ENCODE assay signal across 21 cellular contexts in the genomic region with DNA sequence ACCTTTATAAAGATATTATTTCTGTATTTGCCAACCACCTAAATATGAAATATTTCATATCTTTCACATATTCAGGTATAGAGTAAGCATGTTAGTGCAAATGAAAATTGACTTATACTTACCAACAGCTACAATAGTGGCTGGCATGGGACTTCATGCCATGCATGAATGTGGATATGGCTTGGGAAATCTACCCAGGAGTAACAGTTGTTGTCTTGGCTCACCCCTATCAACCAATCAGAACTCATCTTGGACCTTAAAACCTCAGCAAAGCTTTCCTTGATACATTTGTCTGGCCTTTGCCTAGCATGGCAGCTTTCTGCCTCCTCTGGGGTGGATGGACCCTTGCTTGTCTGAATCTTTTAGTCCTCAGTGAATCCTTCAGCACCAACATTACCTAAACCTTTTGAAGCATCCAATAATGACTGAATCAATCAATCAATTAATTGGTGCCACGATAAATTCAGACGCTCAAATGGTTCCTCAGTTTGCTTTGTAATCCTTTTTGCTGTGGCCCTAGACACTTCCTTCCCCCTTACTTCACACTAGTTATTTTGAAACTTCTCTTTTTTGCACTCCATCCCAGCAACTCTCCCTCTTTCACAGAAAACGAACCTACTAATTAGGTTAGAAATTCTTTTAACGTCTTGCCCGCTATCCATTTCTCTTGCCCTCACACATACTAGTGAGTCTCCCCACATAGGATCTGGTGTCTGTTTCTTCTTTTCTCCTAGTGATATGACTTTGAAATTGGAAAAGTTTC.
"Had no signal": no experiment of that assay in that cellular context is flagged by ENCODE, and none has a peak within 500 bp of the region (broad histone marks: within the 10 kb centered on the region; RNA-seq: fewer than 3 reads in every experiment).

No MANE protein-coding gene starts in this region.

- H3K27me3 ChIP-seq: breast epithelium, neural progenitor cell, ovary, tibial artery, uterus had no signal

- H3K4me3 Mint-ChIP-seq: activated CD4-positive, alpha-beta T cell treated with anti-CD3 and anti-CD28 coated beads, Interleukin-2, amount 10 ng/mL, durations not matched to agents 24 days and 14 days; activated CD8-positive, alpha-beta T cell treated with anti-CD3 and anti-CD28 coated beads, Interleukin-2, amount 10 ng/mL, durations not matched to agents 7 days and 5 days; activated naive CD8-positive, alpha-beta T cell treated with anti-CD3 and anti-CD28 coated beads, Interleukin-2, amount 50 U/mL, for 24 hours; neural progenitor cell; stimulated activated effector memory CD8-positive, alpha-beta T cell treated with anti-CD3 and anti-CD28 coated beads, Interleukin-12 subunit alpha, Interleukin-12 subunit beta, amount 100 ng/mL, for 72 hours had no signal

- H3K4me3 ChIP-seq: breast epithelium, neural progenitor cell, ovary, tibial artery, uterus had no signal

- H3K4me1 ChIP-seq: breast epithelium, neural progenitor cell, tibial artery, uterus had no signal

- H3K9me3 Mint-ChIP-seq: activated CD4-positive, alpha-beta T cell treated with anti-CD3 and anti-CD28 coated beads, Interleukin-2, amount 10 ng/mL, durations not matched to agents 24 days and 14 days had no signal

- ATAC-seq: activated CD8-positive, alpha-beta T cell treated with anti-CD3 and anti-CD28 coated beads, Interleukin-2, amount 10 ng/mL, durations not matched to agents 7 days and 5 days; activated naive CD8-positive, alpha-beta T cell treated with anti-CD3 and anti-CD28 coated beads, Interleukin-2, amount 50 U/mL, for 24 hours; left ventricle myocardium superior; stimulated activated effector memory CD8-positive, alpha-beta T cell treated with anti-CD3 and anti-CD28 coated beads, Interleukin-12 subunit alpha, Interleukin-12 subunit beta, amount 100 ng/mL, for 72 hours had no signal

- H3K27ac Mint-ChIP-seq: activated CD4-positive, alpha-beta T cell treated with anti-CD3 and anti-CD28 coated beads, Interleukin-2, amount 10 ng/mL, durations not matched to agents 24 days and 14 days; activated CD8-positive, alpha-beta T cell treated with anti-CD3 and anti-CD28 coated beads, Interleukin-2, amount 10 ng/mL, durations not matched to agents 7 days and 5 days; activated naive CD8-positive, alpha-beta T cell treated with anti-CD3 and anti-CD28 coated beads, Interleukin-2, amount 50 U/mL, for 24 hours; neural progenitor cell; stimulated activated effector memory CD8-positive, alpha-beta T cell treated with anti-CD3 and anti-CD28 coated beads, Interleukin-12 subunit alpha, Interleukin-12 subunit beta, amount 100 ng/mL, for 72 hours had no signal

- H3K36me3 Mint-ChIP-seq: stimulated activated effector memory CD8-positive, alpha-beta T cell treated with anti-CD3 and anti-CD28 coated beads, Interleukin-12 subunit alpha, Interleukin-12 subunit beta, amount 100 ng/mL, for 72 hours had no signal

- H3K27ac ChIP-seq: neural progenitor cell, ovary, tibial artery, uterus had no signal

- H3K9me3 ChIP-seq: breast epithelium, ovary, tibial artery, uterus had no signal

- H3K36me3 ChIP-seq: breast epithelium, neural progenitor cell, ovary, tibial artery, uterus had no signal

- H3K4me1 Mint-ChIP-seq: activated CD4-positive, alpha-beta T cell treated with anti-CD3 and anti-CD28 coated beads, Interleukin-2, amount 10 ng/mL, durations not matched to agents 24 days and 14 days; stimulated activated effector memory CD8-positive, alpha-beta T cell treated with anti-CD3 and anti-CD28 coated beads, Interleukin-12 subunit alpha, Interleukin-12 subunit beta, amount 100 ng/mL, for 72 hours had no signal

- DNase-seq: activated CD4-positive, alpha-beta T cell treated with anti-CD3 and anti-CD28 coated beads, Interleukin-2, amount 10 ng/mL, durations not matched to agents 24 days and 14 days; activated CD4-positive, CD25-positive, alpha-beta regulatory T cell; activated CD8-positive, alpha-beta memory T cell treated with anti-CD3 and anti-CD28 coated beads, Interleukin-2, amount 50 U/mL, for 48 hours; activated CD8-positive, alpha-beta T cell treated with anti-CD3 and anti-CD28 coated beads, Interleukin-2, amount 10 ng/mL, durations not matched to agents 7 days and 5 days; activated naive CD4-positive, alpha-beta T cell treated with Interleukin-2 at 50 U/mL for 16 hours; activated naive CD8-positive, alpha-beta T cell treated with anti-CD3 and anti-CD28 coated beads, Interleukin-2, amount 50 U/mL, for 24 hours; aorta; cerebellar nuclear complex; effector CD8-positive, alpha-beta T cell; foreskin fibroblast; glutamatergic neuron; left ventricle myocardium superior; mesendoderm; ovary; stimulated activated CD4-positive, alpha-beta T cell treated with anti-CD3 and anti-CD28 coated beads, Interleukin-12 subunit alpha, Interleukin-12 subunit beta, amount 100 ng/mL, for 4 hours; T-helper 2 cell; tibial artery; uterus had no signal

- H3K27me3 Mint-ChIP-seq: activated CD4-positive, alpha-beta T cell treated with anti-CD3 and anti-CD28 coated beads, Interleukin-2, amount 10 ng/mL, durations not matched to agents 24 days and 14 days; activated naive CD8-positive, alpha-beta T cell treated with anti-CD3 and anti-CD28 coated beads, Interleukin-2, amount 50 U/mL, for 24 hours had no signal
